ENCODE assay signal across 8 cellular contexts in the genomic region with DNA sequence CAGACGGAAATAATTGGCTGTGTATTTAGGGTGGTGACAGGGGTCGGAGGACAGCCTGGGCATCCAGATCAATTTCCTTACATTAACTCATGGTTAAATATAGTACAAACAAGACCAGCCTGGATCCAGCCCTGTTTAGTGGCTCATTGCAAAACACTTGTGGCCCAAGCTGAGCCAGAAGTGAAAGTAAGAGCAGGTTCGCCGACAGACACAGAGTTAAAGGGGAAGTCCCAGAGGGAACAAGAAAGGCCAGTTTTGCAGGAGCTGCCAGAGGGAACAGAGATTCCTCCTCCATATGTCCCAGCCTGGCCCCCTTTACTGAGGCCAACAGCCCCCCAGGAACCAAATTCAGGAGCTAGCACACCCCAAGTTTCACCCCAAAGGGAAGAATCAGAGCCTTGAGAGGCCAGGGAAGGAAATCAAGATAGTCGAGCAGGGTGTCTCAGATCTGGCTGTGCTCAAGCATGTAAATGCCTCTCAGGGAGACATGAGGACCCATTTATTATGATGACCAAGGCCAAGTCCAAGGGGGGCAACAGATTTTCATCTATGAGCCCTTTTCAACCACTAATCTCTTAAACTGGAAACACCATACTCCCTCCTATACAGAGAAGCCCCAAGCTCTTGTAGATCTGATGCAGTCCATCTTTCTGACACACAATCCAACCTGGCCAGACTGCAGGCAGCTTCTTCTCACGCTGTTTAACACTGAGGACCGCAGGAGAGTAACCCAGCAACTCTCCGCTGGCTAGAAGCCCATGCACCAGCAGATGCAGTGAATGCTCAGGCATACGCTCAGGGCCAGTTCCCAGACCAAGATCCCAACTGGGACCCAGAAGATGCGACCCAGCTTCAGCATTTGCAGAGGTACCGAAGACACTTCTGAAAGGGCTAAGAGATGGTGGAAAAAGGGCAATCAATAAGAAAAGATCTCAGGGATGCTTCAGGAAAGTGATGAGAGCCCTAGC. TPM values are rescaled to one million over a fixed set of nuclear protein-coding genes. Genes with fewer than 3 reads are reported as not detected.
DNase-seq lines count a peak whose midpoint lies in the region; ATAC-seq and TF ChIP-seq lines count a peak whose summit lies in the region.

No MANE protein-coding gene starts in this region.

- no peaks in the 10 kb centered on the region for H3K27me3 ChIP-seq in esophagus muscularis mucosa
- H3K27me3 ChIP-seq in parathyroid adenoma (ENCODE audit: control insufficient read depth, insufficient read depth, low read length), result no peaks in the 10 kb centered on the region
- no peaks in the 10 kb centered on the region for H3K27me3 ChIP-seq in WERI-Rb-1 (ENCODE audit: insufficient read depth, low read depth, severe bottlenecking)

- H3K9ac ChIP-seq in parathyroid adenoma, result no peak overlapping the region

- no peak for TF ChIP-seq POLR2A in esophagus muscularis mucosa (IDR thresholded peaks at IDR 0.05; ENCODE audit: low read depth)

- 47% methylated on average over 10 of the region's 11 CpGs for WGBS in esophagus muscularis mucosa

- peak overlapping the region; percentile 67 for H3K27ac Mint-ChIP-seq in T-helper 2 cell treated with Interferon-gamma antibody and Interleukin-4, amounts not matched to agents 5 μg/mL and 100 μg/mL, for 36 hours

- intact Hi-C loops in esophagus muscularis mucosa (cut with DNase I), result no loop called here

- H3K36me3 ChIP-seq in esophagus muscularis mucosa, result no peaks in the 10 kb centered on the region
- H3K36me3 ChIP-seq in parathyroid adenoma (ENCODE audit: control insufficient read depth, insufficient read depth, low read length), result no peaks in the 10 kb centered on the region
- H3K36me3 ChIP-seq in WERI-Rb-1, result no peaks in the 10 kb centered on the region

- ATAC-seq in GM19372 (IDR thresholded peaks at IDR 0.05; ENCODE audit: low read depth, unreplicated experiment), result peak; percentile 91
- peak; percentile 90 for ATAC-seq in HG03442 (IDR thresholded peaks at IDR 0.05; ENCODE audit: unreplicated experiment)

- peak overlapping the region; percentile 85 for H3K4me3 Mint-ChIP-seq in T-helper 2 cell treated with Interferon-gamma antibody and Interleukin-4, amounts not matched to agents 5 μg/mL and 100 μg/mL, for 36 hours

- peaks cover 27 to 32% (median 31%) of the 10 kb centered on the region in 4 donors for H3K4me1 ChIP-seq in esophagus muscularis mucosa
- H3K4me1 ChIP-seq in parathyroid adenoma, result no peaks in the 10 kb centered on the region

- H3K27ac ChIP-seq in esophagus muscularis mucosa (replicated peaks in 1 of 4), result peak overlapping the region; percentile 54 to 74 (median 68)
- H3K27ac ChIP-seq in parathyroid adenoma, result no peak overlapping the region
- no peak overlapping the region for H3K27ac ChIP-seq in WERI-Rb-1

- TF ChIP-seq EP300 in esophagus muscularis mucosa (IDR thresholded peaks at IDR 0.05), result no peak

- DNase-seq in COLO668 (lab: John Stamatoyannopoulos, UW; ENCODE audit: unreplicated experiment) (peak; percentile 33), esophagus muscularis mucosa (ENCODE audit: extremely low spot score) (no peak), WERI-Rb-1 (no peak), NCI-H1436 (lab: John Stamatoyannopoulos, UW) (no peak)
- peak; percentile 31 for DNase-seq in T-helper 2 cell treated with Interferon-gamma antibody and Interleukin-4, amounts not matched to agents 5 μg/mL and 100 μg/mL, for 36 hours (ENCODE audit: low spot score)

- H3K4me1 Mint-ChIP-seq in T-helper 2 cell treated with Interferon-gamma antibody and Interleukin-4, amounts not matched to agents 5 μg/mL and 100 μg/mL, for 36 hours (ENCODE audit: low read depth), result peaks cover 17% of the 10 kb centered on the region

- H3K36me3 Mint-ChIP-seq in T-helper 2 cell treated with Interferon-gamma antibody and Interleukin-4, amounts not matched to agents 5 μg/mL and 100 μg/mL, for 36 hours (ENCODE audit: low read depth), result no peaks in the 10 kb centered on the region

- TF ChIP-seq CTCF in esophagus muscularis mucosa (IDR thresholded peaks at IDR 0.05) (no peak), parathyroid adenoma (IDR thresholded peaks at IDR 0.05) (no peak), WERI-Rb-1 (IDR thresholded peaks at IDR 0.05; ENCODE audit: low read depth, low read length) (no peak)

- H2AFZ ChIP-seq in parathyroid adenoma, result peak overlapping the region; percentile 62

- no peaks in the 10 kb centered on the region for H3K9me3 Mint-ChIP-seq in T-helper 2 cell treated with Interferon-gamma antibody and Interleukin-4, amounts not matched to agents 5 μg/mL and 100 μg/mL, for 36 hours

- H3K79me2 ChIP-seq in parathyroid adenoma, result no peaks in the 10 kb centered on the region

- H3K9me3 ChIP-seq in esophagus muscularis mucosa (no peaks in the 10 kb centered on the region), parathyroid adenoma (ENCODE audit: control insufficient read depth, low read length) (no peaks in the 10 kb centered on the region), WERI-Rb-1 (ENCODE audit: severe bottlenecking) (no peaks in the 10 kb centered on the region)

- H3K4me2 ChIP-seq in parathyroid adenoma (ENCODE audit: low read length), result peak overlapping the region; percentile 69

- peak overlapping the region; percentile 38 to 48 (median 42) for H3K4me3 ChIP-seq in esophagus muscularis mucosa
- H3K4me3 ChIP-seq in parathyroid adenoma (ENCODE audit: low read depth, low read length), result peak overlapping the region; percentile 23
- no peak overlapping the region for H3K4me3 ChIP-seq in WERI-Rb-1 (ENCODE audit: low read depth, low read length)

- H3K27me3 Mint-ChIP-seq in T-helper 2 cell treated with Interferon-gamma antibody and Interleukin-4, amounts not matched to agents 5 μg/mL and 100 μg/mL, for 36 hours (ENCODE audit: low read depth), result peaks cover 18% of the 10 kb centered on the region

RNA-seq across cellular contexts. Expression of a gene that starts 15.9 kb away (rescaled TPM):
- 10 to 100 TPM; 19.2 to 43.5 (median 26.8) TPM for total RNA-seq in esophagus muscularis mucosa

RNA-seq across cellular contexts. Expression of a gene that starts 16.2 kb away (rescaled TPM):
- 10 to 100 TPM; 46.4 to 77.2 (median 59.2) TPM for total RNA-seq in esophagus muscularis mucosa

RNA-seq across cellular contexts. Expression of a gene that starts 39.7 kb away (rescaled TPM):
- total RNA-seq in esophagus muscularis mucosa, result 100 to 1,000 TPM; 235 to 279 (median 262) TPM

Comparison
In these comparisons a context has a peak if more than half of its experiments do, and no peak if none do; other contexts are left out.
1. DNase-seq: peak in COLO668 (single experiment) and T-helper 2 cell treated with Interferon-gamma antibody and Interleukin-4, amounts not matched to agents 5 μg/mL and 100 μg/mL, for 36 hours (single experiment); none in esophagus muscularis mucosa (single experiment), WERI-Rb-1 (single experiment) and NCI-H1436 (single experiment).
2. H3K27ac ChIP-seq: peak in esophagus muscularis mucosa (4 of 4); none in parathyroid adenoma (single experiment) and WERI-Rb-1 (single experiment).